Comparison of ENCODE assay signal across 10 cellular contexts in the genomic region with DNA sequence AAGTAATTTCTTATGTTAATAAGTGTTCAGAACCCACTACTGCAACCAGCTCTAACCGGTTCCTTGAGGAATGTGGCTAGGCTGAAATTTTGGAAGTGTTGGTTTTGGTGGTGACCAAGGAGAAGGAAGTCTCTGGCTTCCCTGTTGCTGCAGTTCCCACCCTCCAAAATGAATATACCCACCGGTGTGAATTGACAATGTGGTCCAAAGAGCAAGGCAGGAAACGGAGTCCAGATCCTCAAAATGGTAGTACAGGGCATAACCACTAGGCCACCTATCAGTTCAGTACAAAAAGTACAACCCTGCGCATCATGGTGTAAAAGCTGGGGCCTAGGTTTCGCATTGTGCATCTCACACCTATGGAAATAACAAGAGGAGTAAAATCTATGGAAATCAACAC. TPM values are rescaled to one million over a fixed set of nuclear protein-coding genes. Genes with fewer than 3 reads are reported as not detected.
DNase-seq lines count a peak whose midpoint lies in the region; ATAC-seq and TF ChIP-seq lines count a peak whose summit lies in the region.
"Had no signal": no experiment of that assay in that cellular context is flagged by ENCODE, and none has a peak within 500 bp of the region (broad histone marks: within the 10 kb centered on the region; RNA-seq: fewer than 3 reads in every experiment).

No MANE protein-coding gene starts in this region.

- H4K20me1 ChIP-seq in BLaER1 = peaks cover 64% of the 10 kb centered on the region

- TF ChIP-seq POLR2A in tibial nerve (IDR thresholded peaks at IDR 0.05) = no peak

- H3K36me3 ChIP-seq in BLaER1 (peaks cover 55% of the 10 kb centered on the region), mesodermal cell (ENCODE audit: control insufficient read depth, insufficient read depth, low read length) (peaks cover 57% of the 10 kb centered on the region), tibial nerve (peaks cover 0 to 11% (median 0%) of the 10 kb centered on the region in 3 donors)

- H3K27me3 ChIP-seq in BLaER1 = no peaks in the 10 kb centered on the region
- H3K27me3 ChIP-seq in tibial nerve = no peaks in the 10 kb centered on the region

- H3K27ac ChIP-seq in BLaER1 = no peak overlapping the region
- no peak overlapping the region for H3K27ac ChIP-seq in mesodermal cell (ENCODE audit: low read depth, low read length, severe bottlenecking)
- no peak overlapping the region for H3K27ac ChIP-seq in tibial nerve

- peaks cover 44% of the 10 kb centered on the region for H3K36me3 Mint-ChIP-seq in HFFc6 (ENCODE audit: low read depth)

- TF ChIP-seq CTCF in HFFc6 (IDR thresholded peaks at IDR 0.05) (peak; percentile 31; the same call in 1 of the 2 replicates), astrocyte of the spinal cord (IDR thresholded peaks at IDR 0.05; ENCODE audit: low read depth, low read length) (no peak), tibial nerve (IDR thresholded peaks at IDR 0.05) (no peak)

- H3K4me3 ChIP-seq in BLaER1 (peak overlapping the region; percentile 100), astrocyte of the spinal cord (ENCODE audit: low read depth, low read length) (peak overlapping the region; percentile 89), mesodermal cell (ENCODE audit: extremely low read depth, insufficient read depth, low read length, poor library complexity, severe bottlenecking) (peak overlapping the region; percentile 71), tibial nerve (no peak overlapping the region)

- H3K4me1 ChIP-seq in BLaER1 = peaks cover 66% of the 10 kb centered on the region
- H3K4me1 ChIP-seq in mesodermal cell (ENCODE audit: control insufficient read depth, insufficient read depth, low read length, poor library complexity, severe bottlenecking) = peaks cover 4% of the 10 kb centered on the region
- peaks cover 0 to 70% (median 37%) of the 10 kb centered on the region in 4 donors for H3K4me1 ChIP-seq in tibial nerve

- no peaks in the 10 kb centered on the region; the same call in none of the 2 replicates for H3K27me3 Mint-ChIP-seq in HFFc6 (ENCODE audit: insufficient read depth)

- H3K4me2 ChIP-seq in BLaER1 = peak overlapping the region; percentile 84

- no peak for TF ChIP-seq EP300 in tibial nerve (IDR thresholded peaks at IDR 0.05)

- no peak for DNase-seq in HFFc6
- no peak for DNase-seq in astrocyte of the spinal cord (ENCODE audit: low read depth, low spot score)
- DNase-seq in germinal center (ENCODE audit: low spot score) = no peak
- no peak for DNase-seq in tibial nerve (ENCODE audit: low spot score in 2 of 2)
- DNase-seq in effector CD4-positive, alpha-beta T cell = no peak
- DNase-seq: aorta; NK-92 treated with Interleukin-12 subunit alpha and Interleukin-12 subunit beta, amount 100 ng/mL, for 24 hours had no signal

- no peaks in the 10 kb centered on the region for H3K9me3 Mint-ChIP-seq in HFFc6

- no peak for ATAC-seq in HG03354 (IDR thresholded peaks at IDR 0.05; ENCODE audit: poor library complexity, severe bottlenecking, unreplicated experiment)

- H3K9me3 ChIP-seq in BLaER1 = no peaks in the 10 kb centered on the region
- H3K9me3 ChIP-seq in mesodermal cell (ENCODE audit: control insufficient read depth, low read length) = no peaks in the 10 kb centered on the region
- no peaks in the 10 kb centered on the region for H3K9me3 ChIP-seq in tibial nerve

- H3K9ac ChIP-seq in BLaER1 = peak overlapping the region; percentile 11; the same call in 1 of the 2 replicates

- peak overlapping the region; percentile 93 for H3K4me3 Mint-ChIP-seq in HFFc6

- peaks cover 65% of the 10 kb centered on the region for H3K4me1 Mint-ChIP-seq in HFFc6 (ENCODE audit: low read depth)

- H3K27ac Mint-ChIP-seq in HFFc6 = peak overlapping the region; percentile 45; the same call in 1 of the 2 replicates

- in situ Hi-C loops in astrocyte of the spinal cord (cut with HindIII; ENCODE audit: low sequenced_read_pairs) = no loop called here

- WGBS in mesodermal cell (ENCODE audit: insufficient coverage in 2 of 2), 2 experiments = 60 to 87% methylated on average over 1 to 3 of the region's 5 CpGs
- WGBS in tibial nerve, 2 donors = 62 to 72% methylated on average over 5 of the region's 5 CpGs

RNA-seq across cellular contexts. Expression of a gene that starts 2.8 kb away (rescaled TPM):
- total RNA-seq in HFFc6 (2021; fragmentation: NEBNext Ultra II Directional; extraction: Animal tissue kit (Norgen Biotek cat#: 25700)) = 10 to 100 TPM; 56.5 to 68.8 (median 57.3) TPM
- polyA plus RNA-seq in mesodermal cell (2013, experiment 1 of 2) = 67.4 TPM
- polyA plus RNA-seq in mesodermal cell (2013, experiment 2 of 2) = 74.6 TPM
- 10 to 100 TPM; 40.2 to 57.9 (median 47.4) TPM for total RNA-seq in tibial nerve

RNA-seq across cellular contexts. Expression of a gene that starts 29.9 kb away (rescaled TPM):
- total RNA-seq in HFFc6 (2021; fragmentation: NEBNext Ultra II Directional; extraction: Animal tissue kit (Norgen Biotek cat#: 25700)) = 10 to 100 TPM; 51.8 to 59.9 (median 57.4) TPM
- 68.8 TPM for polyA plus RNA-seq in mesodermal cell (2013, experiment 1 of 2)
- polyA plus RNA-seq in mesodermal cell (2013, experiment 2 of 2) = 75.2 TPM
- total RNA-seq in tibial nerve = 10 to 100 TPM; 29.4 to 54.2 (median 42.7) TPM

RNA-seq across cellular contexts. Expression of a gene that starts 30.1 kb away (rescaled TPM):
- total RNA-seq in HFFc6 (2021; fragmentation: NEBNext Ultra II Directional; extraction: Animal tissue kit (Norgen Biotek cat#: 25700)) = 1 to 10 TPM; 5.0 to 6.1 (median 5.4) TPM
- 4.0 TPM for polyA plus RNA-seq in mesodermal cell (2013, experiment 1 of 2)
- polyA plus RNA-seq in mesodermal cell (2013, experiment 2 of 2) = 3.6 TPM
- 1 to 10 TPM; 4.2 to 5.7 (median 5.6) TPM for total RNA-seq in tibial nerve

Comparison
In these comparisons a context has a peak if more than half of its experiments do, and no peak if none do; other contexts are left out.
1. H3K4me3 ChIP-seq: peak in BLaER1 (single experiment), astrocyte of the spinal cord (single experiment) and mesodermal cell (single experiment); none in tibial nerve (0 of 4).